9 cellular contexts compared by ENCODE assay signal in genomic region chr2:127516031-127516430, GRCh38. TPM values are rescaled to one million over a fixed set of nuclear protein-coding genes. Genes with fewer than 3 reads are reported as not detected.
DNase-seq lines count a peak whose midpoint lies in the region; ATAC-seq and TF ChIP-seq lines count a peak whose summit lies in the region.
"Had no signal": no experiment of that assay in that cellular context is flagged by ENCODE, and none has a peak within 500 bp of the region (broad histone marks: within the 10 kb centered on the region; RNA-seq: fewer than 3 reads in every experiment).

No MANE protein-coding gene starts in this region.

- DNase-seq in CD14-positive monocyte (ENCODE audit: low spot score) (no peak), anterior cingulate cortex (lab: John Stamatoyannopoulos, UW) (peak in 52 of 58 donors; percentile 23 to 88 (median 68)), left cardiac atrium (peak; percentile 88), sciatic nerve (ENCODE audit: low spot score) (peak; percentile 81), LoVo (ENCODE audit: low spot score) (no peak)
- DNase-seq in activated naive CD4-positive, alpha-beta T cell treated with anti-CD3 and anti-CD28 coated beads for 36 hours, result no peak
- DNase-seq: MV-4-11 had no signal

- peaks cover 0 to 6% (median 0%) of the 10 kb centered on the region in 7 donors for H3K9me3 Mint-ChIP-seq in CD14-positive monocyte
- H3K9me3 Mint-ChIP-seq in activated naive CD4-positive, alpha-beta T cell treated with anti-CD3 and anti-CD28 coated beads for 36 hours, result no peaks in the 10 kb centered on the region

- peaks cover 64 to 79% of the 10 kb centered on the region in 2 donors for H3K36me3 Mint-ChIP-seq in CD14-positive monocyte
- H3K36me3 Mint-ChIP-seq in activated naive CD4-positive, alpha-beta T cell treated with anti-CD3 and anti-CD28 coated beads for 36 hours (ENCODE audit: low read depth), result peaks cover 26% of the 10 kb centered on the region

- peaks cover 5% of the 10 kb centered on the region for H3K4me1 Mint-ChIP-seq in CD14-positive monocyte
- peaks cover 72% of the 10 kb centered on the region for H3K4me1 Mint-ChIP-seq in activated naive CD4-positive, alpha-beta T cell treated with anti-CD3 and anti-CD28 coated beads for 36 hours (ENCODE audit: low read depth)

- peak; percentile 88 to 90 for ATAC-seq in left cardiac atrium
- peak; percentile 86 for ATAC-seq in sciatic nerve
- no peak for ATAC-seq in HG03378 (IDR thresholded peaks at IDR 0.05; ENCODE audit: unreplicated experiment)
- no peak for ATAC-seq in HG03571 (IDR thresholded peaks at IDR 0.05; ENCODE audit: unreplicated experiment)

- intact Hi-C loops in CD14-positive monocyte (cut with micrococcal nuclease), result no loop called here
- intact Hi-C loops in left cardiac atrium (cut with DNase I), result loop anchor here in 1 of 2 donors (10.0 kb wide), 1 partner anchor 139 kb away; no protein-coding TSS in a partner anchor
- intact Hi-C loops in sciatic nerve (cut with DNase I), result no loop called here
- intact Hi-C loops in activated naive CD4-positive, alpha-beta T cell treated with anti-CD3 and anti-CD28 coated beads for 36 hours (cut with micrococcal nuclease), result no loop called here

- CTCF ChIA-PET in activated naive CD4-positive, alpha-beta T cell treated with anti-CD3 and anti-CD28 coated beads for 36 hours (lab: Charles Lee), result no interaction called here

- H3K27me3 Mint-ChIP-seq in CD14-positive monocyte (ENCODE audit: low read depth in 3 of 3), result peaks cover 0 to 4% (median 1%) of the 10 kb centered on the region in 3 donors
- no peaks in the 10 kb centered on the region for H3K27me3 Mint-ChIP-seq in activated naive CD4-positive, alpha-beta T cell treated with anti-CD3 and anti-CD28 coated beads for 36 hours (ENCODE audit: low read depth)

- H3K27ac Mint-ChIP-seq in CD14-positive monocyte, result peak overlapping the region in 5 of 7 donors; percentile 6 to 43 (median 17)
- H3K27ac Mint-ChIP-seq in activated naive CD4-positive, alpha-beta T cell treated with anti-CD3 and anti-CD28 coated beads for 36 hours, result no peak overlapping the region

- H3K4me3 Mint-ChIP-seq in CD14-positive monocyte, result no peak overlapping the region
- H3K4me3 Mint-ChIP-seq in activated naive CD4-positive, alpha-beta T cell treated with anti-CD3 and anti-CD28 coated beads for 36 hours, result no peak overlapping the region

- no peak for TF ChIP-seq CTCF in CD14-positive monocyte (IDR thresholded peaks at IDR 0.05)

RNA-seq across cellular contexts. Expression of gene IWS1, which starts 10.3 kb away (rescaled TPM):
- 10 to 100 TPM in 1 of 2 donors, 1 to 10 TPM in 1; 7.9 to 15.6 TPM for polyA plus RNA-seq in CD14-positive monocyte
- total RNA-seq in left cardiac atrium (10 to 100 TPM; 41.9 to 49.7 TPM), sciatic nerve (44.4 TPM)
- total RNA-seq in activated naive CD4-positive, alpha-beta T cell treated with anti-CD3 and anti-CD28 coated beads for 36 hours, result 10 to 100 TPM; 52.1 to 52.5 TPM

RNA-seq across cellular contexts. Expression of gene MYO7B, which starts 19.5 kb away (rescaled TPM):
- polyA plus RNA-seq in CD14-positive monocyte, result 1 to 10 TPM; 7.3 to 9.0 TPM
- total RNA-seq in left cardiac atrium (under 1 TPM; 0.27 to 0.89 TPM), sciatic nerve (0.62 TPM)
- under 1 TPM; 0.37 to 0.41 TPM for total RNA-seq in activated naive CD4-positive, alpha-beta T cell treated with anti-CD3 and anti-CD28 coated beads for 36 hours

Comparison
In these comparisons a context has a peak if more than half of its experiments do, and no peak if none do; other contexts are left out.
1. DNase-seq: peak in anterior cingulate cortex (52 of 58), left cardiac atrium (single experiment) and sciatic nerve (single experiment); none in CD14-positive monocyte (single experiment), activated naive CD4-positive, alpha-beta T cell treated with anti-CD3 and anti-CD28 coated beads for 36 hours (single experiment) and LoVo (single experiment).
2. ATAC-seq: peak in left cardiac atrium (2 of 2) and sciatic nerve (single experiment); none in HG03378 (single experiment) and HG03571 (single experiment).